8 cellular contexts compared by ENCODE assay signal in the genomic region with DNA sequence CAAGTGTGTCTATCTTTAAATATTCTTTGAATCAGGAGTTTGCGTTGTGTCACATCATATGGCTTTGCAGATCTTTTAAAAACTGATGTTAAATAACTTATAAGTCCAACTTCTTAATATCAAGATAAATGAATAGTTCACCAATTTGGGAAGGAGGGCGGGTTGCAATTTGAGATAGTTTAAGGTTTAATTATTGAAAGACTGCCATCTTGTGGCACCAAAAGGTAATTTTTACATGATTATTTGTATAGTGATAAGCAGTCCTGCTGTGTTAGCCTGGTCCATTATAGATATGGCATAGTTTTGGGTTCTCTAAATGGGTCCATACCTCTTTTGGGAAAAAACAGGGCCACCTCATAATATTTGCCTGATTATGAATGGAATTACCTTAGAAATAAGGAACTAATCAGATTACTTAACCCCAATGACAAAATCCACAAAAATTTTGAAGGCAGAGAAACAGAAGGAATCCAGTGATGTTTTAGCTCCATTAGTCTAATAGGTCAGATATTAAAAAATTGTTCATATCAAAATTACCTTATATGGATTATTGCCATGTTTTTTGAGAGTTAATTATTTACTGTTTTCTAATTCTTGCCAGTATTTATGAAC.
DNase-seq lines count a peak whose midpoint lies in the region; ATAC-seq, FAIRE-seq and TF ChIP-seq lines count a peak whose summit lies in the region.

No MANE protein-coding gene starts in this region.

- peak; percentile 62 for ATAC-seq in HG02798 (IDR thresholded peaks at IDR 0.05; ENCODE audit: poor library complexity, unreplicated experiment)
- ATAC-seq in K562 = peak; percentile 86

- H3K27me3 ChIP-seq in K562 (ENCODE audit: control insufficient read depth in 2 of 2, insufficient read depth in 2 of 2, low read length in 2 of 2) (no peaks in the 10 kb centered on the region), tibial artery (no peaks in the 10 kb centered on the region)

- peak; percentile 6 for FAIRE-seq in K562 (lab: Jason Lieb, UNC)

- intact Hi-C loops in K562 (cut with micrococcal nuclease) (loop anchor here (10.0 kb wide), 1 partner anchor 1425 kb away; no protein-coding TSS in a partner anchor), tibial artery (cut with DNase I; ENCODE audit: low total_unique reads) (loop anchor here (5.0 kb wide), 1 partner anchor 1427 kb away; no protein-coding TSS in a partner anchor)

- TF ChIP-seq POLR2A in K562 (conservative IDR thresholded peaks at IDR 0.05) = no peak

- no peak overlapping the region for H2AFZ ChIP-seq in K562 (ENCODE audit: low read depth, low read length)

- H3K9me3 ChIP-seq in K562 (replicated peaks; ENCODE audit: control insufficient read depth, insufficient read depth, low read depth, low read length) (no peaks in the 10 kb centered on the region), tibial artery (peaks cover 0 to under 1% (median 0%) of the 10 kb centered on the region in 3 donors)

- no peak overlapping the region for H3K9ac ChIP-seq in K562 (ENCODE audit: insufficient read depth in 1 of 2, low read depth in 2 of 2, low read length in 2 of 2)

- no peaks in the 10 kb centered on the region for H3K9me1 ChIP-seq in K562 (ENCODE audit: control insufficient read depth, insufficient read depth, low read length)

- no peaks in the 10 kb centered on the region for H4K20me1 ChIP-seq in K562 (replicated peaks; ENCODE audit: control insufficient read depth, insufficient read depth, low read length)

- H3K79me2 ChIP-seq in K562 (ENCODE audit: control insufficient read depth, insufficient read depth, low read length) = no peaks in the 10 kb centered on the region

- no peak for TF ChIP-seq EP300 in K562 (IDR thresholded peaks at IDR 0.05; ENCODE audit: low read length)

- CTCF ChIA-PET in K562 (lab: Yijun Ruan, JAX; ENCODE audit: low intra/inter-chr PET ratio) = interaction anchor here (0.6 to 1.2 kb wide), 3 partner anchors 146 to 1425 kb away, joined by 3 to 9 read pairs (median 4); no protein-coding TSS in a partner anchor

- TF ChIP-seq CTCF in K562 (IDR thresholded peaks at IDR 0.05 in 2 of 3, conservative IDR thresholded peaks at IDR 0.05 in 1 of 3; ENCODE audit: insufficient read depth in 2 of 3, low read depth in 1 of 3, low read length in 3 of 3) (peak in 2 of 3 experiments; percentile 47 to 63; a peak in 4 of 6 replicates), tibial artery (IDR thresholded peaks at IDR 0.05) (peak; percentile 45 to 56)

- H3K36me3 ChIP-seq in K562 (ENCODE audit: control insufficient read depth, insufficient read depth, low read length) (no peaks in the 10 kb centered on the region), tibial artery (peaks cover 4 to 31% (median 21%) of the 10 kb centered on the region in 3 donors)

- DNase-seq in NCI-H524 (lab: John Stamatoyannopoulos, UW) (peak; percentile 9 to 62), NCI-H524 treated with DMSO at 0.1 percent for 48 hours (lab: John Stamatoyannopoulos, UW) (no peak), NCI-H345 treated with DMSO at 0.1 percent for 48 hours (lab: John Stamatoyannopoulos, UW; ENCODE audit: unreplicated experiment) (peak; percentile 64), K562 (ENCODE audit: extremely low read depth in 1 of 4, low spot score in 3 of 4) (peak; percentile 31 to 61 (median 38)), inferior parietal cortex (ENCODE audit: extremely low spot score) (peak; percentile 82), tibial artery (no peak), activated gamma-delta T cell (lab: John Stamatoyannopoulos, UW) (no peak)

- POLR2A ChIA-PET in K562 (lab: Yijun Ruan, JAX) = no interaction called here

- WGBS in K562 (ENCODE audit: insufficient coverage, low coverage, missing lambda C conversion rate) = 0% methylated on average over 2 of the region's 2 CpGs

- H3K27ac ChIP-seq in K562 (ENCODE audit: extremely low read depth, low read depth, low read length) (no peak overlapping the region), tibial artery (no peak overlapping the region)

- no peak overlapping the region for H3K4me2 ChIP-seq in K562 (ENCODE audit: insufficient read depth, low read length)

- no peak overlapping the region for H3K4me3 ChIP-seq in K562
- H3K4me3 ChIP-seq in tibial artery = no peak overlapping the region

- peak; percentile 39 to 66 for TF ChIP-seq RAD21 in K562 (CRISPR knock-in tag; conservative IDR thresholded peaks at IDR 0.05 in 1 of 2, IDR thresholded peaks at IDR 0.05 in 1 of 2)

- in situ Hi-C loops in K562 (cut with MboI) = no loop called here

- no peaks in the 10 kb centered on the region for H3K4me1 ChIP-seq in K562 (replicated peaks in 1 of 2; ENCODE audit: control insufficient read depth in 2 of 2, insufficient read depth in 2 of 2, low read length in 2 of 2)
- H3K4me1 ChIP-seq in tibial artery = no peaks in the 10 kb centered on the region

- no TSS peak for BruUV-seq in K562 (replicated peaks; lab: Mats Ljungman, UMichigan)

TF ChIP-seq in K562, 482 proteins besides CTCF, POLR2A, EP300 and RAD21:
- TF ChIP-seq TAF15 (IDR thresholded peaks at IDR 0.05; ENCODE audit: low read depth, low read length) (no peak), ZEB2 (IDR thresholded peaks at IDR 0.05) (no peak), ZKSCAN1 (IDR thresholded peaks at IDR 0.05; ENCODE audit: low read depth, low read length) (no peak), SMC3 (conservative IDR thresholded peaks at IDR 0.05; ENCODE audit: insufficient read depth, low read depth, low read length) (0 out of 2 replicates have a peak, but pooled peaks have one; percentile 4)
- TF ChIP-seq, protein P1, sequence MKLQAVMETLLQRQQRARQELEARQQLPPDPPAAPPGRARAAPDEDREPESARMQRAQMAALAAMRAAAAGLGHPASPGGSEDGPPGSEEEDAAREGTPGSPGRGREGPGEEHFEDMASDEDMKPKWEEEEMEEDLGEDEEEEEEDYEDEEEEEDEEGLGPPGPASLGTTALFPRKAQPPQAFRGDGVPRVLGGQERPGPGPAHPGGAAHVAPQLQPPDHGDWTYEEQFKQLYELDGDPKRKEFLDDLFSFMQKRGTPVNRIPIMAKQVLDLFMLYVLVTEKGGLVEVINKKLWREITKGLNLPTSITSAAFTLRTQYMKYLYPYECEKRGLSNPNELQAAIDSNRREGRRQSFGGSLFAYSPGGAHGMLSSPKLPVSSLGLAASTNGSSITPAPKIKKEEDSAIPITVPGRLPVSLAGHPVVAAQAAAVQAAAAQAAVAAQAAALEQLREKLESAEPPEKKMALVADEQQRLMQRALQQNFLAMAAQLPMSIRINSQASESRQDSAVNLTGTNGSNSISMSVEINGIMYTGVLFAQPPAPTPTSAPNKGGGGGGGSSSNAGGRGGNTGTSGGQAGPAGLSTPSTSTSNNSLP (IDR thresholded peaks at IDR 0.05; ENCODE audit: borderline replicate concordance, low read depth, low read length) = 0 out of 2 replicates have a peak, but pooled peaks have one; percentile 31
- TF ChIP-seq, protein P2, sequence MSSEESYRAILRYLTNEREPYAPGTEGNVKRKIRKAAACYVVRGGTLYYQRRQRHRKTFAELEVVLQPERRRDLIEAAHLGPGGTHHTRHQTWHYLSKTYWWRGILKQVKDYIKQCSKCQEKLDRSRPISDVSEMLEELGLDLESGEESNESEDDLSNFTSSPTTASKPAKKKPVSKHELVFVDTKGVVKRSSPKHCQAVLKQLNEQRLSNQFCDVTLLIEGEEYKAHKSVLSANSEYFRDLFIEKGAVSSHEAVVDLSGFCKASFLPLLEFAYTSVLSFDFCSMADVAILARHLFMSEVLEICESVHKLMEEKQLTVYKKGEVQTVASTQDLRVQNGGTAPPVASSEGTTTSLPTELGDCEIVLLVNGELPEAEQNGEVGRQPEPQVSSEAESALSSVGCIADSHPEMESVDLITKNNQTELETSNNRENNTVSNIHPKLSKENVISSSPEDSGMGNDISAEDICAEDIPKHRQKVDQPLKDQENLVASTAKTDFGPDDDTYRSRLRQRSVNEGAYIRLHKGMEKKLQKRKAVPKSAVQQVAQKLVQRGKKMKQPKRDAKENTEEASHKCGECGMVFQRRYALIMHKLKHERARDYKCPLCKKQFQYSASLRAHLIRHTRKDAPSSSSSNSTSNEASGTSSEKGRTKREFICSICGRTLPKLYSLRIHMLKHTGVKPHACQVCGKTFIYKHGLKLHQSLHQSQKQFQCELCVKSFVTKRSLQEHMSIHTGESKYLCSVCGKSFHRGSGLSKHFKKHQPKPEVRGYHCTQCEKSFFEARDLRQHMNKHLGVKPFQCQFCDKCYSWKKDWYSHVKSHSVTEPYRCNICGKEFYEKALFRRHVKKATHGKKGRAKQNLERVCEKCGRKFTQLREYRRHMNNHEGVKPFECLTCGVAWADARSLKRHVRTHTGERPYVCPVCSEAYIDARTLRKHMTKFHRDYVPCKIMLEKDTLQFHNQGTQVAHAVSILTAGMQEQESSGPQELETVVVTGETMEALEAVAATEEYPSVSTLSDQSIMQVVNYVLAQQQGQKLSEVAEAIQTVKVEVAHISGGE (CRISPR knock-in tag; IDR thresholded peaks at IDR 0.05) = no peak

Comparison
In these comparisons a context has a peak if more than half of its experiments do, and no peak if none do; other contexts are left out.
1. DNase-seq: peak in NCI-H524 (2 of 2), NCI-H345 treated with DMSO at 0.1 percent for 48 hours (single experiment), K562 (4 of 4) and inferior parietal cortex (single experiment); none in NCI-H524 treated with DMSO at 0.1 percent for 48 hours (single experiment), tibial artery (0 of 2) and activated gamma-delta T cell (single experiment).